9 cellular contexts compared by ENCODE assay signal in genomic region chr2:105888625-105889024, GRCh38.
DNase-seq lines count a peak whose midpoint lies in the region; ATAC-seq, FAIRE-seq and TF ChIP-seq lines count a peak whose summit lies in the region.
"Had no signal": no experiment of that assay in that cellular context is flagged by ENCODE, and none has a peak within 500 bp of the region (broad histone marks: within the 10 kb centered on the region; RNA-seq: fewer than 3 reads in every experiment).

No MANE protein-coding gene starts in this region.

- 0 out of 2 replicates have a peak, but pooled peaks cover 2% of the 10 kb centered on the region for H3K23me2 ChIP-seq in H1 (ENCODE audit: low read depth, low read length)

- TF ChIP-seq POLR2A in H1 (IDR thresholded peaks at IDR 0.05; ENCODE audit: control extremely low read depth in 1 of 2, low read depth in 2 of 2, low read length in 2 of 2) (no peak), H54 (IDR thresholded peaks at IDR 0.05; ENCODE audit: low read depth, low read length) (no peak)

- H3K27me3 ChIP-seq in PC-3 (ENCODE audit: low read length) (no peaks in the 10 kb centered on the region), H1 (replicated peaks in 1 of 4; ENCODE audit: control insufficient read depth in 3 of 4, extremely low read depth in 1 of 4, insufficient read depth in 3 of 4, low read length in 3 of 4) (no peaks in the 10 kb centered on the region)

- POLR2A ChIA-PET in PC-3 (lab: Charles Lee; ENCODE audit: unreplicated experiment), result no interaction called here
- POLR2A ChIA-PET in H1 (lab: Charles Lee; ENCODE audit: partially characterized antibody), result no interaction called here

- H4K8ac ChIP-seq in H1 (ENCODE audit: extremely low read depth, insufficient read depth, low read length), result no peak overlapping the region

- H3K79me1 ChIP-seq in H1 (ENCODE audit: low read depth, low read length), result peaks cover 5% of the 10 kb centered on the region

- no peak overlapping the region for H2BK15ac ChIP-seq in H1 (ENCODE audit: low read length)

- H3K56ac ChIP-seq in H1 (replicated peaks; ENCODE audit: insufficient read length, low read depth, low read length), result no peak overlapping the region

- H3K9ac ChIP-seq in PC-3 (ENCODE audit: low read length) (no peak overlapping the region), H1 (replicated peaks in 1 of 4; ENCODE audit: extremely low read depth in 1 of 4, low read depth in 3 of 4, low read length in 3 of 4) (no peak overlapping the region)

- no peak overlapping the region for H3K23ac ChIP-seq in H1 (ENCODE audit: insufficient read length)

- H3K36me3 ChIP-seq in PC-3 (ENCODE audit: low read depth, low read length), result no peaks in the 10 kb centered on the region
- peaks cover 0 to 12% (median 3%) of the 10 kb centered on the region in 4 experiments; a peak in 3 of 8 replicates for H3K36me3 ChIP-seq in H1 (ENCODE audit: control insufficient read depth in 2 of 4, insufficient read depth in 4 of 4, low read length in 3 of 4)

- TF ChIP-seq RAD21 in H1 (IDR thresholded peaks at IDR 0.05 in 1 of 2, conservative IDR thresholded peaks at IDR 0.05 in 1 of 2; ENCODE audit: low read depth in 2 of 2, low read length in 2 of 2), result peak; percentile 68 to 79

- H3K9me3 ChIP-seq in PC-3 (ENCODE audit: low read length) (no peaks in the 10 kb centered on the region), H1 (ENCODE audit: insufficient read depth in 2 of 2, low read depth in 1 of 2, low read length in 1 of 2) (peaks cover 7 to 11% of the 10 kb centered on the region in 2 experiments; a peak in 3 of 4 replicates)

- FAIRE-seq in H1 (lab: Jason Lieb, UNC), result no peak
- FAIRE-seq in H54 (lab: Jason Lieb, UNC), result no peak
- FAIRE-seq: GM12892 had no signal

- H4K91ac ChIP-seq in H1 (replicated peaks; ENCODE audit: insufficient read length, low read length), result no peak overlapping the region

- H4K20me1 ChIP-seq in PC-3 (ENCODE audit: low read length) (no peaks in the 10 kb centered on the region), H1 (replicated peaks in 1 of 2; ENCODE audit: control insufficient read depth in 1 of 2, insufficient read depth in 2 of 2, low read length in 2 of 2) (peaks cover under 1 to 4% of the 10 kb centered on the region in 2 experiments)

- H3K4me3 ChIP-seq in PC-3 (ENCODE audit: low read length), result no peak overlapping the region
- H3K4me3 ChIP-seq in H1 (ENCODE audit: extremely low read depth in 1 of 4, insufficient read depth in 2 of 4, low read depth in 3 of 4, low read length in 4 of 4), result no peak overlapping the region

- no peak for ATAC-seq in PC-3

- H3K27ac ChIP-seq in PC-3 (ENCODE audit: low read length) (no peak overlapping the region), H1 (ENCODE audit: low read depth, low read length) (no peak overlapping the region), substantia nigra (ENCODE audit: low read depth, low read length, poor library complexity, severe bottlenecking) (no peak overlapping the region)

- H3K14ac ChIP-seq in H1 (ENCODE audit: insufficient read length), result no peak overlapping the region

- no peak overlapping the region for H2BK5ac ChIP-seq in H1 (ENCODE audit: low read depth, low read length)

- no peaks in the 10 kb centered on the region for H3K4me1 ChIP-seq in PC-3 (ENCODE audit: insufficient read depth, low read length)
- H3K4me1 ChIP-seq in H1 (replicated peaks in 1 of 4; ENCODE audit: control insufficient read depth in 3 of 4, insufficient read depth in 4 of 4, low read length in 3 of 4), result peaks cover 2 to 6% (median 4%) of the 10 kb centered on the region in 4 experiments; a peak in 5 of 7 replicates

- no peaks in the 10 kb centered on the region for H3F3A ChIP-seq in PC-3 (ENCODE audit: low read length, unreplicated experiment)

- H3K4ac ChIP-seq in H1 (replicated peaks; ENCODE audit: insufficient read length, low read depth, low read length), result no peak overlapping the region

- intact Hi-C loops in PC-3 (cut with micrococcal nuclease), result no loop called here

- CTCF ChIA-PET in PC-3 (lab: Charles Lee) (interaction anchor here (0.7 kb wide), 1 partner anchor 709 kb away, joined by 11 read pairs; no protein-coding TSS in a partner anchor), H1 (lab: Charles Lee; ENCODE audit: partially characterized antibody) (interaction anchor here (0.6 to 1.5 kb wide), 9 partner anchors 10 to 619 kb away, joined by 3 to 4 read pairs (median 3); no protein-coding TSS in a partner anchor)

- TF ChIP-seq CTCF in PC-3 (conservative IDR thresholded peaks at IDR 0.05; ENCODE audit: low read depth, low read length) (peak; percentile 36), H1 (IDR thresholded peaks at IDR 0.05; ENCODE audit: control extremely low read depth in 1 of 3, insufficient read depth in 1 of 3, low read depth in 1 of 3, low read length in 3 of 3) (peak; percentile 53 to 69 (median 59))

- H3K79me2 ChIP-seq in PC-3 (ENCODE audit: low read length) (peaks cover 8% of the 10 kb centered on the region; the same call in 1 of the 2 replicates), H1 (ENCODE audit: control insufficient read depth in 1 of 2, insufficient read depth in 2 of 2, low read length in 2 of 2) (peaks cover 0 to 62% of the 10 kb centered on the region in 2 experiments; a peak in 3 of 4 replicates)

- H4K5ac ChIP-seq in H1 (ENCODE audit: insufficient read length, low read depth, low read length), result no peak overlapping the region

- no peak overlapping the region for H2BK20ac ChIP-seq in H1 (ENCODE audit: low read length)

- H2BK12ac ChIP-seq in H1 (ENCODE audit: low read depth, low read length), result no peak overlapping the region

- WGBS in H1 (ENCODE audit: extremely low coverage in 1 of 2, insufficient coverage in 1 of 2, insufficient read length in 1 of 2, insufficient replicate concordance in 2 of 2, low coverage in 1 of 2, low lambda C conversion rate in 2 of 2, missing lambda C conversion rate in 1 of 2), 2 experiments, result 93% methylated on average over 2 of the region's 2 CpGs; no CpG with 5 or more reads in 1 of the 2 experiments

- peak; percentile 50 for DNase-seq in stimulated activated CD4-positive, alpha-beta T cell treated with anti-CD3 and anti-CD28 coated beads, Interleukin-1b, Interleukin-23, amount 100 ng/mL, for 48 hours
- no peak for DNase-seq in stimulated activated CD4-positive, alpha-beta T cell treated with anti-CD3 and anti-CD28 coated beads, Interleukin-12 subunit alpha, Interleukin-12 subunit beta, amount 100 ng/mL, for 4 hours
- DNase-seq in PC-3 (peak; percentile 24), H1 (ENCODE audit: low read depth in 1 of 2, low spot score in 2 of 2) (no peak), substantia nigra (lab: John Stamatoyannopoulos, UW) (no peak), cerebellar nuclear complex (lab: John Stamatoyannopoulos, UW) (no peak), glomerular visceral epithelial cell (ENCODE audit: extremely low spot score) (no peak), H54 (ENCODE audit: insufficient read length, low spot score) (no peak)

- no peak for TF ChIP-seq EP300 in H1 (IDR thresholded peaks at IDR 0.05; ENCODE audit: borderline replicate concordance in 1 of 2, low read depth in 2 of 2, low read length in 2 of 2)

- H2AFZ ChIP-seq in PC-3 (ENCODE audit: low read length) (no peak overlapping the region), H1 (ENCODE audit: low read length) (no peak overlapping the region)

- no peak overlapping the region for H3K18ac ChIP-seq in H1 (ENCODE audit: extremely low read depth, low read length)

- H3K9me2 ChIP-seq in PC-3 (replicated peaks; ENCODE audit: low read length), result no peaks in the 10 kb centered on the region

- H2BK120ac ChIP-seq in H1 (replicated peaks; ENCODE audit: low read depth, low read length), result no peak overlapping the region

- no TSS peak for BruUV-seq in PC-3 (replicated peaks; lab: Mats Ljungman, UMichigan)

- H3K4me2 ChIP-seq in PC-3 (ENCODE audit: low read length) (no peak overlapping the region), H1 (ENCODE audit: insufficient read depth in 1 of 2, low read depth in 2 of 2, low read length in 2 of 2) (no peak overlapping the region)

- no peak overlapping the region for H2AK5ac ChIP-seq in H1 (ENCODE audit: low read depth, low read length)

TF ChIP-seq in H1, 55 proteins besides CTCF, POLR2A, EP300 and RAD21:
- TF ChIP-seq TCF12 (IDR thresholded peaks at IDR 0.05; ENCODE audit: low read depth, low read length) (no peak), KDM4A (IDR thresholded peaks at IDR 0.05; ENCODE audit: low read depth, low read length, severe bottlenecking) (no peak), HDAC2 (IDR thresholded peaks at IDR 0.05; ENCODE audit: borderline replicate concordance in 1 of 2, low read depth in 2 of 2, low read length in 2 of 2) (no peak), GABPA (IDR thresholded peaks at IDR 0.05; ENCODE audit: borderline replicate concordance, insufficient read depth, low read length) (no peak), CTBP2 (IDR thresholded peaks at IDR 0.05; ENCODE audit: borderline replicate concordance, insufficient read depth, insufficient read length, low read length) (no peak), NRF1 (IDR thresholded peaks at IDR 0.05; ENCODE audit: low read depth, low read length) (no peak), MAFK (IDR thresholded peaks at IDR 0.05; ENCODE audit: low read depth, low read length) (no peak), YY1 (IDR thresholded peaks at IDR 0.05; ENCODE audit: low read depth, low read length) (no peak), SAP30 (IDR thresholded peaks at IDR 0.05; ENCODE audit: insufficient read depth, insufficient replicate concordance, low read length) (no peak)

Comparison
In these comparisons a context has a peak if more than half of its experiments do, and no peak if none do; other contexts are left out.
1. DNase-seq: peak in stimulated activated CD4-positive, alpha-beta T cell treated with anti-CD3 and anti-CD28 coated beads, Interleukin-1b, Interleukin-23, amount 100 ng/mL, for 48 hours (single experiment) and PC-3 (single experiment); none in stimulated activated CD4-positive, alpha-beta T cell treated with anti-CD3 and anti-CD28 coated beads, Interleukin-12 subunit alpha, Interleukin-12 subunit beta, amount 100 ng/mL, for 4 hours (single experiment), H1 (0 of 2), substantia nigra (0 of 49), cerebellar nuclear complex (0 of 2), glomerular visceral epithelial cell (single experiment) and H54 (single experiment).